In the genomic region with DNA sequence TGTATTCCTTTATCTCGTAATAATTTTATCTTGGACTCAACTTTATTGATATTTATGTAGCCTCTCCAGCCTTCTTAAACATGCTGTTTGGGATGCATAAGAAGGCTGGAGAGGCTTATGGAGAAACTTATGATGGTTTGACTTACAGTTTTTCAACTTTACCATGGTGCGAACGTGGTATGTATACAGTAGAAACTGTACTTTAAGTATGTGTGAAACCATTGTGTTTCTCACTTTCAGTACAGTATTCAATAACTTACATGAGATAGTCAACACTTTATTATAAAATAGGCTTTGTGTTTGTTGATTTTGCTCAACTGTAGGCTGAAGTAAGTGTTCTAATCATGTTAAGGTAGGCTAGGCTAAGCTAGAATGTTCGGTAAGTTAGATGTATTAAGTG, we compare ENCODE assay signal across 21 cellular contexts.
DNase-seq lines count a peak whose midpoint lies in the region; ATAC-seq, FAIRE-seq and TF ChIP-seq lines count a peak whose summit lies in the region.
"Had no signal": no experiment of that assay in that cellular context is flagged by ENCODE, and none has a peak within 500 bp of the region (broad histone marks: within the 10 kb centered on the region; RNA-seq: fewer than 3 reads in every experiment).

No MANE protein-coding gene starts in this region.

- peaks cover 14% of the 10 kb centered on the region for H3K9me3 ChIP-seq in A549
- H3K9me3 ChIP-seq in MM.1S (replicated peaks; ENCODE audit: insufficient read depth, low read length), result no peaks in the 10 kb centered on the region
- no peaks in the 10 kb centered on the region for H3K9me3 ChIP-seq in K562 (replicated peaks; ENCODE audit: control insufficient read depth, insufficient read depth, low read depth, low read length)

- H3K9ac ChIP-seq in MM.1S (ENCODE audit: low read length) (no peak overlapping the region), K562 (ENCODE audit: insufficient read depth in 1 of 2, low read depth in 2 of 2, low read length in 2 of 2) (no peak overlapping the region)
- H3K9ac ChIP-seq: BLaER1 had no signal

- H3K36me3 ChIP-seq in MM.1S (replicated peaks; ENCODE audit: insufficient read depth, low read length) (no peaks in the 10 kb centered on the region), K562 (ENCODE audit: control insufficient read depth, insufficient read depth, low read length) (peaks cover 3% of the 10 kb centered on the region; the same call in 1 of the 3 replicates)
- H3K36me3 ChIP-seq: BLaER1 had no signal

- no peaks in the 10 kb centered on the region for H3K9me2 ChIP-seq in MM.1S (replicated peaks; ENCODE audit: insufficient read depth, low read length)

- intact Hi-C loops in K562 (cut with micrococcal nuclease), result no loop called here

- H4K20me1 ChIP-seq in MM.1S (ENCODE audit: insufficient read depth, low read length), result no peaks in the 10 kb centered on the region
- no peaks in the 10 kb centered on the region; the same call in 1 of the 2 replicates for H4K20me1 ChIP-seq in K562 (replicated peaks; ENCODE audit: control insufficient read depth, insufficient read depth, low read length)
- H4K20me1 ChIP-seq: BLaER1 had no signal

- H3K4me3 ChIP-seq in A549 (no peak overlapping the region), MM.1S (ENCODE audit: low read length) (no peak overlapping the region), K562 (no peak overlapping the region)
- H3K4me3 ChIP-seq: BLaER1 had no signal

- H3K4me2 ChIP-seq in A549 (no peak overlapping the region), MM.1S (ENCODE audit: low read depth, low read length) (peak overlapping the region; percentile 8; the same call in 1 of the 2 replicates), K562 (ENCODE audit: insufficient read depth, low read length) (no peak overlapping the region)
- H3K4me2 ChIP-seq: BLaER1 had no signal

- peaks cover 7% of the 10 kb centered on the region for H3K9me3 Mint-ChIP-seq in activated T-cell treated with anti-CD3 and anti-CD28 coated beads, Interleukin-2, amount 50 U/mL, for 4 hours
- H3K9me3 Mint-ChIP-seq: CD4-positive, alpha-beta memory T cell; IgD-negative memory B cell had no signal

- no peak for TF ChIP-seq RAD21 in A549 (conservative IDR thresholded peaks at IDR 0.05 in 1 of 2, IDR thresholded peaks at IDR 0.05 in 1 of 2)
- TF ChIP-seq RAD21 in K562 (CRISPR knock-in tag; conservative IDR thresholded peaks at IDR 0.05 in 1 of 2, IDR thresholded peaks at IDR 0.05 in 1 of 2), result no peak

- FAIRE-seq in A549 (lab: Jason Lieb, UNC) (peak; percentile 49), K562 (lab: Jason Lieb, UNC) (peak; percentile 6)
- FAIRE-seq: HepG2 had no signal

- 94% methylated on average over 4 of the region's 4 CpGs for WGBS in A549 (ENCODE audit: missing lambda C conversion rate)
- 94% methylated on average over 4 of the region's 4 CpGs for WGBS in K562 (ENCODE audit: insufficient coverage, low coverage, missing lambda C conversion rate)

- H2AFZ ChIP-seq in MM.1S (ENCODE audit: low read length) (no peak overlapping the region), K562 (ENCODE audit: low read depth, low read length) (no peak overlapping the region)

- H3K4me1 ChIP-seq in A549 (peaks cover 21% of the 10 kb centered on the region), MM.1S (ENCODE audit: low read length) (peaks cover 21% of the 10 kb centered on the region), K562 (replicated peaks in 1 of 2; ENCODE audit: control insufficient read depth in 2 of 2, insufficient read depth in 2 of 2, low read length in 2 of 2) (peaks cover 0 to 9% of the 10 kb centered on the region in 2 experiments; a peak in 3 of 5 replicates)

- no peak overlapping the region for H3K27ac ChIP-seq in A549
- H3K27ac ChIP-seq in MM.1S (ENCODE audit: low read length), result peak overlapping the region; percentile 4; the same call in 1 of the 2 replicates
- H3K27ac ChIP-seq in K562 (ENCODE audit: extremely low read depth, low read depth, low read length), result no peak overlapping the region
- H3K27ac ChIP-seq: 22Rv1, BLaER1 had no signal

- H3K27me3 Mint-ChIP-seq in activated T-cell treated with anti-CD3 and anti-CD28 coated beads, Interleukin-2, amount 50 U/mL, for 4 hours (ENCODE audit: low read depth), result no peaks in the 10 kb centered on the region
- H3K27me3 Mint-ChIP-seq: CD4-positive, alpha-beta memory T cell; IgD-negative memory B cell had no signal

- CTCF ChIA-PET in A549 (lab: Yijun Ruan, JAX), result interaction anchor here (0.7 to 6.3 kb wide), 5 partner anchors 16 to 82 kb away, joined by 3 to 62 read pairs (median 3); no protein-coding TSS in a partner anchor
- CTCF ChIA-PET in K562 (lab: Yijun Ruan, JAX; ENCODE audit: low intra/inter-chr PET ratio), result no interaction called here

- DNase-seq in activated T-cell treated with anti-CD3 and anti-CD28 coated beads, Interleukin-2, amount 50 U/mL, for 4 hours, result no peak
- DNase-seq in activated T-cell treated with anti-CD3 and anti-CD28 coated beads, Interleukin-2, amount 50 U/mL, for 1 hour, result no peak
- DNase-seq in A549 (ENCODE audit: low read depth in 1 of 2, low spot score in 1 of 2), result no peak
- DNase-seq in MM.1S, result peak; percentile 46
- DNase-seq in K562 (ENCODE audit: extremely low read depth in 1 of 4, low spot score in 3 of 4), result no peak
- no peak for DNase-seq in HK-2 (ENCODE audit: unreplicated experiment)
- DNase-seq in NCI-H1048 (lab: John Stamatoyannopoulos, UW), result no peak
- no peak for DNase-seq in GM19240 (ENCODE audit: insufficient read length, low spot score)
- DNase-seq: Calu3; CD4-positive, alpha-beta memory T cell; DMS79 treated with DMSO at 0.1 percent for 48 hours; GF-D8; GOT3; H7; HFFc6 had no signal

- POLR2A ChIA-PET in A549 (lab: Yijun Ruan, JAX) (no interaction called here), K562 (lab: Yijun Ruan, JAX) (interaction anchor here (0.6 kb wide), 1 partner anchor 39 kb away, joined by 3 read pairs; no protein-coding TSS in a partner anchor)

- no peaks in the 10 kb centered on the region for H3K27me3 ChIP-seq in MM.1S (replicated peaks; ENCODE audit: insufficient read depth, low read length)
- no peaks in the 10 kb centered on the region for H3K27me3 ChIP-seq in K562 (ENCODE audit: control insufficient read depth in 2 of 2, insufficient read depth in 2 of 2, low read length in 2 of 2)
- H3K27me3 ChIP-seq: BLaER1 had no signal

- peaks cover 45% of the 10 kb centered on the region for H3K4me1 Mint-ChIP-seq in activated T-cell treated with anti-CD3 and anti-CD28 coated beads, Interleukin-2, amount 50 U/mL, for 4 hours (ENCODE audit: low read depth)

- H3K36me3 Mint-ChIP-seq in activated T-cell treated with anti-CD3 and anti-CD28 coated beads, Interleukin-2, amount 50 U/mL, for 4 hours (ENCODE audit: insufficient read depth), result no peaks in the 10 kb centered on the region
- H3K36me3 Mint-ChIP-seq: CD4-positive, alpha-beta memory T cell had no signal

- no TSS peak for BruUV-seq in K562 (replicated peaks; lab: Mats Ljungman, UMichigan)

- TF ChIP-seq CTCF in A549 (IDR thresholded peaks at IDR 0.05) (no peak), MM.1S (IDR thresholded peaks at IDR 0.05; ENCODE audit: low read length) (no peak), K562 (IDR thresholded peaks at IDR 0.05 in 2 of 3, conservative IDR thresholded peaks at IDR 0.05 in 1 of 3; ENCODE audit: insufficient read depth in 2 of 3, low read depth in 1 of 3, low read length in 3 of 3) (no peak)

- H3K9me1 ChIP-seq in K562 (ENCODE audit: control insufficient read depth, insufficient read depth, low read length), result no peaks in the 10 kb centered on the region

- H3K4me3 Mint-ChIP-seq in activated T-cell treated with anti-CD3 and anti-CD28 coated beads, Interleukin-2, amount 50 U/mL, for 4 hours, result no peak overlapping the region
- H3K4me3 Mint-ChIP-seq: CD14-positive monocyte; CD4-positive, alpha-beta memory T cell; HFFc6; IgD-negative memory B cell had no signal

- TF ChIP-seq POLR2A in A549 (IDR thresholded peaks at IDR 0.05; ENCODE audit: low read length), result no peak
- no peak for TF ChIP-seq POLR2A in K562 (conservative IDR thresholded peaks at IDR 0.05)

- H3K79me2 ChIP-seq in MM.1S (ENCODE audit: low read length) (peaks cover 90% of the 10 kb centered on the region), K562 (ENCODE audit: control insufficient read depth, insufficient read depth, low read length) (peaks cover 70% of the 10 kb centered on the region)

- TF ChIP-seq EP300 in A549 (IDR thresholded peaks at IDR 0.05) (no peak), K562 (IDR thresholded peaks at IDR 0.05; ENCODE audit: low read length) (no peak)

- in situ Hi-C loops in K562 (cut with MboI), result no loop called here

- peaks cover 8% of the 10 kb centered on the region; the same call in 1 of the 2 replicates for H3F3A ChIP-seq in MM.1S (ENCODE audit: insufficient read depth, low read length)

- ATAC-seq in activated T-cell treated with anti-CD3 and anti-CD28 coated beads, Interleukin-2, amount 50 U/mL, for 4 hours, result peak; percentile 37 to 45
- ATAC-seq in A549, result no peak
- ATAC-seq in K562, result no peak
- ATAC-seq: HCT116, HepG2 had no signal

TF ChIP-seq in A549, 52 proteins besides CTCF, POLR2A, EP300 and RAD21 (continues in another document):
- TF ChIP-seq RARB (CRISPR knock-in tag; IDR thresholded peaks at IDR 0.05) (no peak), ZNF302 (CRISPR knock-in tag; IDR thresholded peaks at IDR 0.05) (no peak), POLR2AphosphoS2 (conservative IDR thresholded peaks at IDR 0.05; ENCODE audit: low read length) (no peak), CHD2 (IDR thresholded peaks at IDR 0.05; ENCODE audit: low read length, partially characterized antibody) (no peak), TFCP2L1 (CRISPR knock-in tag; IDR thresholded peaks at IDR 0.05) (no peak), NPAS2 (CRISPR knock-in tag; IDR thresholded peaks at IDR 0.05; ENCODE audit: borderline replicate concordance) (no peak), NR3C1 (IDR thresholded peaks at IDR 0.05) (no peak)

TF ChIP-seq in K562, 482 proteins besides CTCF, POLR2A, EP300 and RAD21 (continues in another document):
- TF ChIP-seq, protein P1, sequence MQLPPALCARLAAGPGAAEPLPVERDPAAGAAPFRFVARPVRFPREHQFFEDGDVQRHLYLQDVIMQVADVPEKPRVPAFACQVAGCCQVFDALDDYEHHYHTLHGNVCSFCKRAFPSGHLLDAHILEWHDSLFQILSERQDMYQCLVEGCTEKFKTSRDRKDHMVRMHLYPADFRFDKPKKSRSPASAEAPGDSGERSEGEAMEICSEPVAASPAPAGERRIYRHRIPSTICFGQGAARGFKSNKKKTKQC (CRISPR knock-in tag; IDR thresholded peaks at IDR 0.05), result no peak
- TF ChIP-seq EZH2 (IDR thresholded peaks at IDR 0.05; ENCODE audit: borderline replicate concordance, low read depth, low read length) (no peak), NFE2 (IDR thresholded peaks at IDR 0.05; ENCODE audit: low read depth) (no peak), ERF (CRISPR knock-in tag; IDR thresholded peaks at IDR 0.05) (no peak)

Comparison
In these comparisons a context has a peak if more than half of its experiments do, and no peak if none do; other contexts are left out.
1. ATAC-seq: peak in activated T-cell treated with anti-CD3 and anti-CD28 coated beads, Interleukin-2, amount 50 U/mL, for 4 hours (2 of 2); none in A549 (0 of 2) and K562 (single experiment).